ENCODE assay signal across 1 cellular context in genomic region chr5:111071413-111071812, GRCh38.
TF ChIP-seq lines count a peak whose summit lies in the region.

Gene TSLP, plus strand, starts transcription at chr5:111071713. Its CDS starts 178 bp downstream, at chr5:111071891.

TF ChIP-seq in HepG2, 621 proteins besides CTCF, POLR2A, EP300 and RAD21 (continued from another document):
- no peak for TF ChIP-seq ATF6 (CRISPR knock-in tag; conservative IDR thresholded peaks at IDR 0.05)
- no peak for TF ChIP-seq UBTF (CRISPR knock-in tag; IDR thresholded peaks at IDR 0.05)
- TF ChIP-seq HCFC1 (IDR thresholded peaks at IDR 0.05; ENCODE audit: low read depth, low read length) = no peak
- TF ChIP-seq TBX3 (IDR thresholded peaks at IDR 0.05; ENCODE audit: borderline replicate concordance) = no peak
- TF ChIP-seq ZNF232 (CRISPR knock-in tag; IDR thresholded peaks at IDR 0.05; ENCODE audit: borderline replicate concordance) = no peak
- no peak for TF ChIP-seq ZNF790 (CRISPR knock-in tag; IDR thresholded peaks at IDR 0.05; ENCODE audit: borderline replicate concordance)
- TF ChIP-seq SP1 (IDR thresholded peaks at IDR 0.05) = no peak
- TF ChIP-seq SP1 (CRISPR knock-in tag; IDR thresholded peaks at IDR 0.05) = no peak
- no peak for TF ChIP-seq ZNF431 (CRISPR knock-in tag; IDR thresholded peaks at IDR 0.05; ENCODE audit: borderline replicate concordance, low read depth)
- TF ChIP-seq HNRNPUL1 (IDR thresholded peaks at IDR 0.05; ENCODE audit: low read depth, low read length) = no peak
- TF ChIP-seq SNAPC4 (CRISPR knock-in tag; IDR thresholded peaks at IDR 0.05) = no peak
TF ChIP-seq in HepG2: peak in this region for 0.
